Comparison of ENCODE assay signal across 17 cellular contexts in genomic region chr16:49277386-49277742, GRCh38. TPM values are rescaled to one million over a fixed set of nuclear protein-coding genes. Genes with fewer than 3 reads are reported as not detected.
"Had no signal": no experiment of that assay in that cellular context is flagged by ENCODE, and none has a peak within 500 bp of the region (broad histone marks: within the 10 kb centered on the region; RNA-seq: fewer than 3 reads in every experiment).

No MANE protein-coding gene starts in this region.

- ATAC-seq: activated CD4-positive, alpha-beta T cell treated with anti-CD3 and anti-CD28 coated beads for 36 hours; activated CD8-positive, alpha-beta T cell treated with anti-CD3 and anti-CD28 coated beads for 36 hours; effector memory CD8-positive, alpha-beta T cell; left lobe of liver; stimulated activated naive CD8-positive, alpha-beta T cell treated with anti-CD3 and anti-CD28 coated beads, Interleukin-15, Interleukin-2, amounts not matched to agents 100 U/mL and 50 U/mL, for 24 hours; T-cell had no signal

- H3K27ac ChIP-seq: ovary, testis, VCaP had no signal

- H3K27me3 ChIP-seq: ovary, testis had no signal

- H3K9me3 ChIP-seq: ovary, testis had no signal

- DNase-seq: activated CD4-positive, alpha-beta T cell treated with anti-CD3 and anti-CD28 coated beads for 36 hours; activated CD8-positive, alpha-beta memory T cell treated with anti-CD3 and anti-CD28 coated beads, Interleukin-2, amount 50 U/mL, for 48 hours; activated CD8-positive, alpha-beta T cell treated with anti-CD3 and anti-CD28 coated beads for 36 hours; activated naive CD4-positive, alpha-beta T cell; effector memory CD8-positive, alpha-beta T cell; hippocampal formation; ovary; stimulated activated CD4-positive, alpha-beta T cell treated with anti-CD3 and anti-CD28 coated beads, Interleukin-4, amount 100 ng/mL, for 1 hour; stimulated activated CD8-positive, alpha-beta memory T cell treated with anti-CD3 and anti-CD28 coated beads, Interleukin-4, amount 100 ng/mL, for 48 hours; stimulated activated naive CD8-positive, alpha-beta T cell treated with anti-CD3 and anti-CD28 coated beads, Interleukin-15, Interleukin-2, amounts not matched to agents 100 U/mL and 50 U/mL, for 24 hours; T-cell; T1000; testis had no signal

- H3K4me3 ChIP-seq: ovary, testis had no signal

- H3K36me3 ChIP-seq: ovary had no signal

RNA-seq across cellular contexts. Expression of gene CBLN1, which starts 4.3 kb away (rescaled TPM):
- total RNA-seq: activated CD4-positive, alpha-beta T cell treated with anti-CD3 and anti-CD28 coated beads for 36 hours; activated CD8-positive, alpha-beta T cell treated with anti-CD3 and anti-CD28 coated beads for 36 hours; activated T-helper 1 cell treated with anti-CD3 and anti-CD28 coated beads, Interleukin-12 subunit alpha, Interleukin-12 subunit beta, Interleukin-2, Interleukin-4 antibody, amounts not matched to agents 30 ng/mL and 10 ng/mL and 1 ng/mL, durations not matched to agents 14 hours and 24 hours and 36 hours; epithelial cell of proximal tubule; T-cell had no signal
